Comparison of ENCODE assay signal across 25 cellular contexts in genomic region chr11:8016396-8016949, GRCh38. TPM values are rescaled to one million over a fixed set of nuclear protein-coding genes. Genes with fewer than 3 reads are reported as not detected.
DNase-seq lines count a peak whose midpoint lies in the region; ATAC-seq, FAIRE-seq and TF ChIP-seq lines count a peak whose summit lies in the region.
"Had no signal": no experiment of that assay in that cellular context is flagged by ENCODE, and none has a peak within 500 bp of the region (broad histone marks: within the 10 kb centered on the region; RNA-seq: fewer than 3 reads in every experiment).

No MANE protein-coding gene starts in this region.

- H3K27me3 Mint-ChIP-seq in astrocyte (ENCODE audit: low read depth, unreplicated experiment): peaks cover 35% of the 10 kb centered on the region

- intact Hi-C loops in upper lobe of right lung (cut with DNase I): no loop called here

- H3K27me3 ChIP-seq in astrocyte (ENCODE audit: insufficient read depth, low read length) (no peaks in the 10 kb centered on the region), upper lobe of right lung (peaks cover 47% of the 10 kb centered on the region)

- H3K79me2 ChIP-seq in astrocyte (ENCODE audit: insufficient read depth, low read length): no peaks in the 10 kb centered on the region

- peaks cover 31% of the 10 kb centered on the region for H3K4me1 Mint-ChIP-seq in astrocyte (ENCODE audit: low read depth, unreplicated experiment)

- H3K9me3 ChIP-seq in astrocyte (ENCODE audit: insufficient read depth, low read depth, low read length) (no peaks in the 10 kb centered on the region), upper lobe of right lung (no peaks in the 10 kb centered on the region)
- H3K9me3 ChIP-seq: tibial artery had no signal

- peak overlapping the region; percentile 44 for H3K27ac Mint-ChIP-seq in astrocyte (ENCODE audit: unreplicated experiment)
- H3K27ac Mint-ChIP-seq: activated naive CD8-positive, alpha-beta T cell treated with anti-CD3 and anti-CD28 coated beads, Interleukin-2, amount 50 U/mL, for 24 hours; B cell; natural killer cell had no signal

- H3K9me3 Mint-ChIP-seq in astrocyte (ENCODE audit: unreplicated experiment): no peaks in the 10 kb centered on the region
- H3K9me3 Mint-ChIP-seq: activated naive CD8-positive, alpha-beta T cell treated with anti-CD3 and anti-CD28 coated beads, Interleukin-2, amount 50 U/mL, for 24 hours; natural killer cell had no signal

- no peak for ATAC-seq in upper lobe of right lung
- ATAC-seq: activated naive CD8-positive, alpha-beta T cell treated with anti-CD3 and anti-CD28 coated beads, Interleukin-2, amount 50 U/mL, for 24 hours; left cardiac atrium; natural killer cell; sciatic nerve; stimulated activated naive CD8-positive, alpha-beta T cell treated with anti-CD3 and anti-CD28 coated beads, Interleukin-15, Interleukin-2, amounts not matched to agents 100 U/mL and 50 U/mL, for 24 hours had no signal

- no peak overlapping the region for H3K4me3 ChIP-seq in astrocyte (ENCODE audit: insufficient read depth, low read depth, low read length)
- no peak overlapping the region for H3K4me3 ChIP-seq in upper lobe of right lung
- H3K4me3 ChIP-seq: tibial artery had no signal

- DNase-seq in NCI-H2227 (lab: John Stamatoyannopoulos, UW; ENCODE audit: unreplicated experiment): peak; percentile 19
- DNase-seq in NCI-H2227 treated with DMSO at 0.1 percent for 48 hours (lab: John Stamatoyannopoulos, UW): no peak
- no peak for DNase-seq in astrocyte (ENCODE audit: low read depth)
- DNase-seq in iPS-NIHi11 (ENCODE audit: low spot score): peak; percentile 55
- peak; percentile 6 for DNase-seq in upper lobe of right lung
- DNase-seq in RCC 7860 (ENCODE audit: low spot score): no peak
- no peak for DNase-seq in frontal cortex (ENCODE audit: low spot score in 2 of 2)
- DNase-seq in glomerular visceral epithelial cell (ENCODE audit: extremely low spot score): no peak
- DNase-seq: activated CD4-positive, alpha-beta T cell treated with anti-CD3 and anti-CD28 coated beads for 48 hours; activated effector memory CD4-positive, alpha-beta T cell treated with anti-CD3 and anti-CD28 coated beads, Interleukin-2, amount 50 U/mL, for 16 hours; activated naive CD8-positive, alpha-beta T cell treated with anti-CD3 and anti-CD28 coated beads, Interleukin-2, amount 50 U/mL, for 24 hours; DND-41; hippocampal formation; left cardiac atrium; natural killer cell; NCI-H1417; NCI-H510A treated with DMSO at 0.1 percent for 48 hours; posterior cingulate gyrus; stimulated activated naive CD8-positive, alpha-beta T cell treated with anti-CD3 and anti-CD28 coated beads, Interleukin-15, Interleukin-2, amounts not matched to agents 100 U/mL and 50 U/mL, for 24 hours; SW 1271; tibial artery had no signal

- H3K4me1 ChIP-seq in astrocyte (ENCODE audit: insufficient read depth, low read length): peaks cover 27% of the 10 kb centered on the region
- H3K4me1 ChIP-seq in upper lobe of right lung: peaks cover 6% of the 10 kb centered on the region

- no peak overlapping the region for H3K9ac ChIP-seq in astrocyte (ENCODE audit: low read length)

- H4K20me1 ChIP-seq in astrocyte (ENCODE audit: insufficient read depth, low read length): peaks cover 5% of the 10 kb centered on the region

- peaks cover 2% of the 10 kb centered on the region for H3K36me3 Mint-ChIP-seq in astrocyte (ENCODE audit: low read depth, unreplicated experiment)
- H3K36me3 Mint-ChIP-seq: natural killer cell had no signal

- H2AFZ ChIP-seq in astrocyte (ENCODE audit: low read depth, low read length): no peak overlapping the region

- no peak overlapping the region for H3K27ac ChIP-seq in astrocyte (ENCODE audit: low read depth, low read length)
- no peak overlapping the region for H3K27ac ChIP-seq in upper lobe of right lung
- H3K27ac ChIP-seq: 22Rv1, RWPE1, tibial artery had no signal

- H3K36me3 ChIP-seq in astrocyte (ENCODE audit: insufficient read depth, low read length): no peaks in the 10 kb centered on the region
- no peaks in the 10 kb centered on the region for H3K36me3 ChIP-seq in upper lobe of right lung
- H3K36me3 ChIP-seq: tibial artery had no signal

- H3K4me2 ChIP-seq in astrocyte (ENCODE audit: low read length): peak overlapping the region; percentile 50

- TF ChIP-seq CTCF in astrocyte (IDR thresholded peaks at IDR 0.05; ENCODE audit: insufficient read depth, low read depth, low read length) (no peak), upper lobe of right lung (IDR thresholded peaks at IDR 0.05) (no peak)

- H3K4me3 Mint-ChIP-seq in astrocyte (ENCODE audit: unreplicated experiment): no peak overlapping the region
- H3K4me3 Mint-ChIP-seq: activated naive CD8-positive, alpha-beta T cell treated with anti-CD3 and anti-CD28 coated beads, Interleukin-2, amount 50 U/mL, for 24 hours; B cell; natural killer cell had no signal

- FAIRE-seq in astrocyte (lab: Jason Lieb, UNC): no peak
- FAIRE-seq in RCC 7860 (lab: Jason Lieb, UNC): no peak
- FAIRE-seq in frontal cortex (lab: Jason Lieb, UNC): no peak

RNA-seq across cellular contexts. Expression of gene EIF3F, which starts 29.3 kb away (rescaled TPM):
- total RNA-seq in astrocyte (243 and 260 TPM in 2 replicates), upper lobe of right lung (200 TPM), frontal cortex (159 TPM)

RNA-seq across cellular contexts. Expression of gene NLRP10, which starts 51.2 kb away (rescaled TPM):
- 2.5 and 3.1 TPM in 2 replicates for total RNA-seq in astrocyte
- not detected for total RNA-seq in upper lobe of right lung
- total RNA-seq in frontal cortex: not detected
- total RNA-seq: B cell, left cardiac atrium, natural killer cell, sciatic nerve had no signal

Comparison
In these comparisons a context has a peak if more than half of its experiments do, and no peak if none do; other contexts are left out.
1. DNase-seq: peak in NCI-H2227 (single experiment), iPS-NIHi11 (single experiment) and upper lobe of right lung (single experiment); none in NCI-H2227 treated with DMSO at 0.1 percent for 48 hours (single experiment), astrocyte (single experiment), RCC 7860 (single experiment), frontal cortex (0 of 2) and glomerular visceral epithelial cell (single experiment).